In genomic region chr17:5467416-5467815, GRCh38 we compare ENCODE assay signal across 8 cellular contexts. TPM values are rescaled to one million over a fixed set of nuclear protein-coding genes. Genes with fewer than 3 reads are reported as not detected.
A peak's percentile ranks its signal among the peaks of the same experiment; 100 is the strongest.
DNase-seq lines count a peak whose midpoint lies in the region; ATAC-seq and TF ChIP-seq lines count a peak whose summit lies in the region.

No MANE protein-coding gene starts in this region.

- H3K27ac ChIP-seq in SU-DHL-6 (ENCODE audit: low read depth, low read length) (peak overlapping the region; percentile 59), foreskin keratinocyte (peak overlapping the region; percentile 18), smooth muscle cell (ENCODE audit: low read depth) (no peak overlapping the region)

- H2AFZ ChIP-seq in SU-DHL-6 (ENCODE audit: low read depth, low read length, severe bottlenecking) = no peak overlapping the region
- H2AFZ ChIP-seq in smooth muscle cell (ENCODE audit: low read depth) = peak overlapping the region; percentile 83

- H3K79me2 ChIP-seq in SU-DHL-6 (ENCODE audit: insufficient read depth, low read length) (peaks cover 62% of the 10 kb centered on the region), smooth muscle cell (ENCODE audit: low read depth) (peaks cover 53% of the 10 kb centered on the region)

- 2% methylated on average over 8 of the region's 8 CpGs for WGBS in smooth muscle cell (ENCODE audit: low lambda C conversion rate)

- H4K20me1 ChIP-seq in SU-DHL-6 (ENCODE audit: low read depth, low read length) (peaks cover 3% of the 10 kb centered on the region; the same call in 1 of the 2 replicates), smooth muscle cell (ENCODE audit: low read depth) (no peaks in the 10 kb centered on the region)

- TF ChIP-seq CTCF in SU-DHL-6 (IDR thresholded peaks at IDR 0.05; ENCODE audit: insufficient read depth, low read length, poor library complexity, severe bottlenecking) (no peak), foreskin keratinocyte (conservative IDR thresholded peaks at IDR 0.05) (no peak), smooth muscle cell (IDR thresholded peaks at IDR 0.05; ENCODE audit: borderline replicate concordance, insufficient read depth, poor library complexity, severe bottlenecking) (no peak)

- H3K4me2 ChIP-seq in SU-DHL-6 (ENCODE audit: low read depth, low read length, poor library complexity, severe bottlenecking) (peak overlapping the region; percentile 81), smooth muscle cell (peak overlapping the region; percentile 97)

- ATAC-seq in foreskin keratinocyte (no peak), HG03571 (IDR thresholded peaks at IDR 0.05; ENCODE audit: unreplicated experiment) (no peak)

- no peaks in the 10 kb centered on the region for H3K9me2 ChIP-seq in SU-DHL-6 (replicated peaks; ENCODE audit: insufficient read depth, low read length)

- DNase-seq in DMS 273 (lab: John Stamatoyannopoulos, UW; ENCODE audit: unreplicated experiment) (peak; percentile 10), DMS 273 treated with DMSO at 0.1 percent for 48 hours (lab: John Stamatoyannopoulos, UW) (no peak), foreskin keratinocyte (peak in 1 of 2 donors; percentile 8), smooth muscle cell (lab: John Stamatoyannopoulos, UW; ENCODE audit: unreplicated experiment) (no peak), activated gamma-delta T cell (lab: John Stamatoyannopoulos, UW) (no peak), cerebellar cortex (ENCODE audit: low spot score) (no peak)

- H3K4me3 ChIP-seq in SU-DHL-6 (ENCODE audit: insufficient read depth, low read length, poor library complexity, severe bottlenecking) (peak overlapping the region; percentile 80), smooth muscle cell (peak overlapping the region; percentile 81)

- H3K9me3 ChIP-seq in SU-DHL-6 (ENCODE audit: insufficient read depth, low read length) (no peaks in the 10 kb centered on the region), smooth muscle cell (replicated peaks; ENCODE audit: low read depth) (no peaks in the 10 kb centered on the region)

- H3K27me3 ChIP-seq in SU-DHL-6 (ENCODE audit: low read length) (no peaks in the 10 kb centered on the region), foreskin keratinocyte (no peaks in the 10 kb centered on the region), smooth muscle cell (ENCODE audit: low read depth) (no peaks in the 10 kb centered on the region)

- H3K36me3 ChIP-seq in SU-DHL-6 (ENCODE audit: low read length) (no peaks in the 10 kb centered on the region), smooth muscle cell (ENCODE audit: low read depth) (no peaks in the 10 kb centered on the region)

- peak overlapping the region; percentile 94 for H3K9ac ChIP-seq in SU-DHL-6 (ENCODE audit: low read length)
- H3K9ac ChIP-seq in smooth muscle cell (ENCODE audit: low read depth) = peak overlapping the region; percentile 65

- H3K4me1 ChIP-seq in foreskin keratinocyte = peaks cover 7% of the 10 kb centered on the region
- peaks cover 7% of the 10 kb centered on the region for H3K4me1 ChIP-seq in smooth muscle cell (ENCODE audit: low read depth)

- peaks cover 16% of the 10 kb centered on the region for H3F3A ChIP-seq in SU-DHL-6 (ENCODE audit: insufficient read depth)
- peaks cover 16% of the 10 kb centered on the region for H3F3A ChIP-seq in smooth muscle cell (ENCODE audit: low read depth)

RNA-seq across cellular contexts. Expression of gene DHX33, which starts 1.4 kb away (rescaled TPM):
- 20.9 and 23.3 TPM in 2 replicates for total RNA-seq in foreskin keratinocyte
- 5.6 and 8.4 TPM in 2 replicates for polyA plus RNA-seq in foreskin keratinocyte
- 6.0 and 6.2 TPM in 2 replicates for total RNA-seq in smooth muscle cell
- polyA plus RNA-seq in smooth muscle cell = 1.6 and 2.0 TPM in 2 replicates

RNA-seq across cellular contexts. Expression of gene DERL2, which starts 18.6 kb away (rescaled TPM):
- total RNA-seq in foreskin keratinocyte (40.8 and 45.3 TPM in 2 replicates), smooth muscle cell (65.3 and 81.3 TPM in 2 replicates)
- polyA plus RNA-seq in foreskin keratinocyte (72.1 and 74.2 TPM in 2 replicates), smooth muscle cell (152 and 162 TPM in 2 replicates)

RNA-seq across cellular contexts. Expression of gene MIS12, which starts 18.9 kb away (rescaled TPM):
- total RNA-seq in foreskin keratinocyte (21.7 and 23.2 TPM in 2 replicates), smooth muscle cell (22.5 and 23.3 TPM in 2 replicates)
- polyA plus RNA-seq in foreskin keratinocyte (11.3 and 15.1 TPM in 2 replicates), smooth muscle cell (14.8 and 21.6 TPM in 2 replicates)

RNA-seq across cellular contexts. Expression of gene C1QBP, which starts 28.5 kb away (rescaled TPM):
- total RNA-seq in foreskin keratinocyte (352 and 416 TPM in 2 replicates), smooth muscle cell (110 and 121 TPM in 2 replicates)
- polyA plus RNA-seq in foreskin keratinocyte (404 and 509 TPM in 2 replicates), smooth muscle cell (120 and 122 TPM in 2 replicates)

RNA-seq across cellular contexts. Expression of gene RPAIN, which starts 47.4 kb away (rescaled TPM):
- total RNA-seq in foreskin keratinocyte (22.0 and 25.1 TPM in 2 replicates), smooth muscle cell (42.8 and 56.0 TPM in 2 replicates)
- polyA plus RNA-seq in foreskin keratinocyte (24.5 and 28.4 TPM in 2 replicates), smooth muscle cell (28.8 and 39.1 TPM in 2 replicates)
